ENCODE assay signal across 9 cellular contexts in genomic region chr20:37308098-37309050, GRCh38. TPM values are rescaled to one million over a fixed set of nuclear protein-coding genes. Genes with fewer than 3 reads are reported as not detected.
DNase-seq lines count a peak whose midpoint lies in the region; ATAC-seq and TF ChIP-seq lines count a peak whose summit lies in the region.
"Had no signal": no experiment of that assay in that cellular context is flagged by ENCODE, and none has a peak within 500 bp of the region (broad histone marks: within the 10 kb centered on the region; RNA-seq: fewer than 3 reads in every experiment).

No MANE protein-coding gene starts in this region.

- DNase-seq in activated CD4-positive, alpha-beta T cell treated with anti-CD3 and anti-CD28 coated beads, Interleukin-2, amount 10 ng/mL, durations not matched to agents 24 days and 14 days, result no peak
- DNase-seq in activated CD4-positive, alpha-beta T cell treated with anti-CD3 and anti-CD28 coated beads for 4 hours, result no peak
- DNase-seq in ascending aorta (ENCODE audit: low spot score in 2 of 2), result no peak
- no peak for DNase-seq in foreskin keratinocyte
- no peak for DNase-seq in HuH-7.5 (ENCODE audit: low spot score)
- DNase-seq in KBM-7, result no peak

- H3K4me1 ChIP-seq in ascending aorta, result peaks cover 7 to 31% of the 10 kb centered on the region in 2 donors
- H3K4me1 ChIP-seq in foreskin keratinocyte, result peaks cover 6% of the 10 kb centered on the region

- no peaks in the 10 kb centered on the region for H3K9me3 Mint-ChIP-seq in activated CD4-positive, alpha-beta T cell treated with anti-CD3 and anti-CD28 coated beads, Interleukin-2, amount 10 ng/mL, durations not matched to agents 24 days and 14 days
- H3K9me3 Mint-ChIP-seq in stimulated activated naive CD8-positive, alpha-beta T cell treated with anti-CD3 and anti-CD28 coated beads, Interleukin-15, Interleukin-2, amounts not matched to agents 100 ng/mL and 50 ng/mL, for 24 hours, result no peaks in the 10 kb centered on the region

- peak overlapping the region; percentile 23 for H3K27ac Mint-ChIP-seq in activated CD4-positive, alpha-beta T cell treated with anti-CD3 and anti-CD28 coated beads, Interleukin-2, amount 10 ng/mL, durations not matched to agents 24 days and 14 days
- H3K27ac Mint-ChIP-seq in stimulated activated naive CD8-positive, alpha-beta T cell treated with anti-CD3 and anti-CD28 coated beads, Interleukin-15, Interleukin-2, amounts not matched to agents 100 ng/mL and 50 ng/mL, for 24 hours, result peak overlapping the region; percentile 22
- H3K27ac Mint-ChIP-seq: activated naive CD8-positive, alpha-beta T cell had no signal

- no peak for TF ChIP-seq CTCF in ascending aorta (IDR thresholded peaks at IDR 0.05)
- TF ChIP-seq CTCF in foreskin keratinocyte (conservative IDR thresholded peaks at IDR 0.05), result no peak

- H3K4me3 ChIP-seq in ascending aorta, result no peak overlapping the region

- no peaks in the 10 kb centered on the region for H3K27me3 ChIP-seq in ascending aorta
- H3K27me3 ChIP-seq in foreskin keratinocyte, result no peaks in the 10 kb centered on the region

- H3K27ac ChIP-seq in ascending aorta (peak overlapping the region; percentile 35 to 92), foreskin keratinocyte (no peak overlapping the region)

- no peaks in the 10 kb centered on the region for H3K9me3 ChIP-seq in ascending aorta

- in situ Hi-C loops in KBM-7 (cut with MboI; ENCODE audit: low pct_unique_long_range_greater_than_20kb, low sequenced_read_pairs), result no loop called here

- no peak overlapping the region for H3K4me3 Mint-ChIP-seq in activated CD4-positive, alpha-beta T cell treated with anti-CD3 and anti-CD28 coated beads, Interleukin-2, amount 10 ng/mL, durations not matched to agents 24 days and 14 days
- no peak overlapping the region for H3K4me3 Mint-ChIP-seq in stimulated activated naive CD8-positive, alpha-beta T cell treated with anti-CD3 and anti-CD28 coated beads, Interleukin-15, Interleukin-2, amounts not matched to agents 100 ng/mL and 50 ng/mL, for 24 hours
- H3K4me3 Mint-ChIP-seq: activated naive CD8-positive, alpha-beta T cell had no signal

- H3K36me3 Mint-ChIP-seq in activated CD4-positive, alpha-beta T cell treated with anti-CD3 and anti-CD28 coated beads, Interleukin-2, amount 10 ng/mL, durations not matched to agents 24 days and 14 days (ENCODE audit: low read depth), result peaks cover 33% of the 10 kb centered on the region
- peaks cover 48% of the 10 kb centered on the region for H3K36me3 Mint-ChIP-seq in stimulated activated naive CD8-positive, alpha-beta T cell treated with anti-CD3 and anti-CD28 coated beads, Interleukin-15, Interleukin-2, amounts not matched to agents 100 ng/mL and 50 ng/mL, for 24 hours (ENCODE audit: low read depth)
- H3K36me3 Mint-ChIP-seq: activated naive CD8-positive, alpha-beta T cell had no signal

- peaks cover 11% of the 10 kb centered on the region for H3K4me1 Mint-ChIP-seq in activated CD4-positive, alpha-beta T cell treated with anti-CD3 and anti-CD28 coated beads, Interleukin-2, amount 10 ng/mL, durations not matched to agents 24 days and 14 days
- H3K4me1 Mint-ChIP-seq in stimulated activated naive CD8-positive, alpha-beta T cell treated with anti-CD3 and anti-CD28 coated beads, Interleukin-15, Interleukin-2, amounts not matched to agents 100 ng/mL and 50 ng/mL, for 24 hours (ENCODE audit: low read depth), result peaks cover 8% of the 10 kb centered on the region

- peaks cover 14 to 18% of the 10 kb centered on the region in 2 donors for H3K36me3 ChIP-seq in ascending aorta

- H3K27me3 Mint-ChIP-seq in activated CD4-positive, alpha-beta T cell treated with anti-CD3 and anti-CD28 coated beads, Interleukin-2, amount 10 ng/mL, durations not matched to agents 24 days and 14 days, result no peaks in the 10 kb centered on the region
- H3K27me3 Mint-ChIP-seq in stimulated activated naive CD8-positive, alpha-beta T cell treated with anti-CD3 and anti-CD28 coated beads, Interleukin-15, Interleukin-2, amounts not matched to agents 100 ng/mL and 50 ng/mL, for 24 hours, result no peaks in the 10 kb centered on the region
- H3K27me3 Mint-ChIP-seq: activated naive CD8-positive, alpha-beta T cell had no signal

- ATAC-seq in HG02938 (IDR thresholded peaks at IDR 0.05; ENCODE audit: unreplicated experiment) (peak; percentile 93), foreskin keratinocyte (no peak)

- intact Hi-C loops in activated CD4-positive, alpha-beta T cell treated with anti-CD3 and anti-CD28 coated beads, Interleukin-2, amount 10 ng/mL, durations not matched to agents 24 days and 14 days (cut with micrococcal nuclease), result no loop called here
- intact Hi-C loops in ascending aorta (cut with DNase I), result no loop called here

RNA-seq across cellular contexts. Expression of gene MANBAL, which starts 18.9 kb away (rescaled TPM):
- 13.4 and 13.7 TPM in 2 replicates for total RNA-seq in activated CD4-positive, alpha-beta T cell treated with anti-CD3 and anti-CD28 coated beads, Interleukin-2, amount 10 ng/mL, durations not matched to agents 24 days and 14 days
- total RNA-seq in ascending aorta (70.2 TPM), foreskin keratinocyte (46.6 and 50.0 TPM in 2 replicates)
- polyA plus RNA-seq in foreskin keratinocyte, result 87.1 and 96.4 TPM in 2 replicates

RNA-seq across cellular contexts. Expression of gene SRC, which starts 37.6 kb away (rescaled TPM):
- 3.6 and 5.4 TPM in 2 replicates for total RNA-seq in activated CD4-positive, alpha-beta T cell treated with anti-CD3 and anti-CD28 coated beads, Interleukin-2, amount 10 ng/mL, durations not matched to agents 24 days and 14 days
- total RNA-seq in ascending aorta, result 67.4 TPM
- 29.8 and 36.6 TPM in 2 replicates for total RNA-seq in foreskin keratinocyte
- 22.2 and 26.2 TPM in 2 replicates for polyA plus RNA-seq in foreskin keratinocyte

RNA-seq across cellular contexts. Expression of gene GHRH, which starts 46.8 kb away (rescaled TPM):
- total RNA-seq in activated CD4-positive, alpha-beta T cell treated with anti-CD3 and anti-CD28 coated beads, Interleukin-2, amount 10 ng/mL, durations not matched to agents 24 days and 14 days, result not detected in 2 replicates
- total RNA-seq in ascending aorta (not detected), foreskin keratinocyte (not detected in 2 replicates)
- polyA plus RNA-seq in foreskin keratinocyte, result not detected in 2 replicates
